8 cellular contexts compared by ENCODE assay signal in the genomic region with DNA sequence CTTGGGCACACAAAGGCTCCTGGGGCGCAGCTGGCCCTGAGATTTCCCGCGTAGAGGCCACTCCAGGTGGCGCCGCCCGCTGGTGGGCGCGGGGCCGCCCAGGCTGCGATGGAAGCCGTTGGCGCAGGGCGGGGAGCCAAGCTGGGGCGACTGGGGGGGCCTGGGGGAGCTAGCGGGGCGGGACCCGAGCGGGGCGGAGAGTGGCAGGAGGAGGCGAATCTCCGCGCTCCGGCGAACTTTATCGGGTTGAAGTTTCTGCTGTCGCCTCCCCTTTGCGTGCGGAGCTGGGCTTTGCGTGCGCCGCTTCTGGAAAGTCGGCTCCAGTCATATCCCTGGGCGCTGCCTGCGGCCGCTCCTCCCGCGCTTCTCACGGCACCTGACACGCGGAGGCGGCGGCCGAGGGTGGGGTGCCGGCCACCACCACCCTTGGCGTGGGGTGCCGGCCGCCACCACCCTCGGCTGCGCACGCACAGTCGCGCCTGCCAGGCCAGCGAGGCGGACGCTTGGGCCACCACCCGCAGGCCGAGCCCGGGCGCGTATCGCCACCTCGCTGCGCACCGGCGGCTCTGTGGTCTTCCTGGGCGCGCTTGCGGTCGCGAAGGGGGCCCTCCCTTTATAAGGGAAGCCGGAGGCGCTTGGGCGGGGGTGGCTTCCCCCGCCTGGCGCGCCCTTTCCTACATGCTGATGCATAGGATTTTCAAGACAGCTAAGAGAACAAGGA. TPM values are rescaled to one million over a fixed set of nuclear protein-coding genes. Genes with fewer than 3 reads are reported as not detected.
DNase-seq lines count a peak whose midpoint lies in the region; ATAC-seq, FAIRE-seq and TF ChIP-seq lines count a peak whose summit lies in the region.

No MANE protein-coding gene starts in this region.

- WGBS in smooth muscle cell (ENCODE audit: low lambda C conversion rate) = 1% methylated on average over 59 of the region's 76 CpGs

- H3K4me3 ChIP-seq in astrocyte (ENCODE audit: insufficient read depth, low read depth, low read length) (peak overlapping the region; percentile 47), iPS-20b (ENCODE audit: low read length) (peak overlapping the region; percentile 54; the same call in 1 of the 2 replicates), smooth muscle cell (peak overlapping the region; percentile 53)

- H3K9me3 ChIP-seq in astrocyte (ENCODE audit: insufficient read depth, low read depth, low read length) (no peaks in the 10 kb centered on the region), iPS-20b (ENCODE audit: insufficient read depth, low read depth, low read length) (peaks cover 3% of the 10 kb centered on the region; the same call in 1 of the 2 replicates), smooth muscle cell (replicated peaks; ENCODE audit: low read depth) (no peaks in the 10 kb centered on the region)

- H3K36me3 Mint-ChIP-seq in CD14-positive monocyte (peaks cover 29 to 32% of the 10 kb centered on the region in 2 donors), astrocyte (ENCODE audit: low read depth, unreplicated experiment) (peaks cover 2% of the 10 kb centered on the region)

- peaks cover 65% of the 10 kb centered on the region for H3K4me1 Mint-ChIP-seq in CD14-positive monocyte
- H3K4me1 Mint-ChIP-seq in astrocyte (ENCODE audit: low read depth, unreplicated experiment) = peaks cover 5% of the 10 kb centered on the region

- H3K4me2 ChIP-seq in astrocyte (ENCODE audit: low read length) (peak overlapping the region; percentile 89), smooth muscle cell (peak overlapping the region; percentile 84)

- H3K9ac ChIP-seq in astrocyte (ENCODE audit: low read length) (peak overlapping the region; percentile 86), iPS-20b (ENCODE audit: low read depth, low read length) (peak overlapping the region; percentile 56; the same call in 1 of the 2 replicates), smooth muscle cell (ENCODE audit: low read depth) (peak overlapping the region; percentile 86)

- peak overlapping the region; percentile 94 to 98 for H3K4me3 Mint-ChIP-seq in CD14-positive monocyte
- peak overlapping the region; percentile 83 for H3K4me3 Mint-ChIP-seq in astrocyte (ENCODE audit: unreplicated experiment)

- H3K4me1 ChIP-seq in astrocyte (ENCODE audit: insufficient read depth, low read length) (peaks cover 9% of the 10 kb centered on the region), iPS-20b (ENCODE audit: insufficient read depth, low read length) (peaks cover 27% of the 10 kb centered on the region), smooth muscle cell (ENCODE audit: low read depth) (peaks cover 12% of the 10 kb centered on the region)

- H3K27me3 Mint-ChIP-seq in CD14-positive monocyte (ENCODE audit: low read depth in 3 of 3) = peaks cover 35 to 48% (median 46%) of the 10 kb centered on the region in 3 donors
- peaks cover 41% of the 10 kb centered on the region for H3K27me3 Mint-ChIP-seq in astrocyte (ENCODE audit: low read depth, unreplicated experiment)

- H3K27me3 ChIP-seq in astrocyte (ENCODE audit: insufficient read depth, low read length) (peaks cover 36% of the 10 kb centered on the region), iPS-20b (ENCODE audit: insufficient read depth, low read length) (peaks cover 76% of the 10 kb centered on the region), smooth muscle cell (ENCODE audit: low read depth) (peaks cover 38% of the 10 kb centered on the region)

- peaks cover 10% of the 10 kb centered on the region for H3F3A ChIP-seq in smooth muscle cell (ENCODE audit: low read depth)

- H3K27ac ChIP-seq in astrocyte (ENCODE audit: low read depth, low read length) = peak overlapping the region; percentile 70
- H3K27ac ChIP-seq in iPS-20b (ENCODE audit: low read length) = no peak overlapping the region
- H3K27ac ChIP-seq in smooth muscle cell (ENCODE audit: low read depth) = peak overlapping the region; percentile 91

- TF ChIP-seq CTCF in CD14-positive monocyte (IDR thresholded peaks at IDR 0.05) (peak; percentile 46), astrocyte (IDR thresholded peaks at IDR 0.05; ENCODE audit: insufficient read depth, low read depth, low read length) (no peak), smooth muscle cell (IDR thresholded peaks at IDR 0.05; ENCODE audit: borderline replicate concordance, insufficient read depth, poor library complexity, severe bottlenecking) (peak; percentile 37)

- no peaks in the 10 kb centered on the region for H3K36me3 ChIP-seq in astrocyte (ENCODE audit: insufficient read depth, low read length)
- no peaks in the 10 kb centered on the region for H3K36me3 ChIP-seq in iPS-20b (ENCODE audit: insufficient read depth, low read depth, low read length)
- no peaks in the 10 kb centered on the region for H3K36me3 ChIP-seq in smooth muscle cell (ENCODE audit: low read depth)

- H2AFZ ChIP-seq in astrocyte (ENCODE audit: low read depth, low read length) = peak overlapping the region; percentile 61
- H2AFZ ChIP-seq in smooth muscle cell (ENCODE audit: low read depth) = peak overlapping the region; percentile 6

- H3K27ac Mint-ChIP-seq in CD14-positive monocyte = peak overlapping the region; percentile 80 to 94 (median 90)
- H3K27ac Mint-ChIP-seq in astrocyte (ENCODE audit: unreplicated experiment) = peak overlapping the region; percentile 91

- H4K20me1 ChIP-seq in astrocyte (ENCODE audit: insufficient read depth, low read length) (peaks cover 8% of the 10 kb centered on the region), smooth muscle cell (ENCODE audit: low read depth) (no peaks in the 10 kb centered on the region)

- DNase-seq in CD14-positive monocyte (ENCODE audit: low spot score) = peak; percentile 64
- peak; percentile 27 for DNase-seq in GM19240 (ENCODE audit: insufficient read length, low spot score)
- peak; percentile 96 for DNase-seq in RPMI7951 (ENCODE audit: low read depth)
- peak; percentile 91 for DNase-seq in astrocyte (ENCODE audit: low read depth)
- peak; percentile 88 for DNase-seq in smooth muscle cell (lab: John Stamatoyannopoulos, UW; ENCODE audit: unreplicated experiment)
- DNase-seq in central memory CD4-positive, alpha-beta T cell = no peak

- intact Hi-C loops in CD14-positive monocyte (cut with micrococcal nuclease) = loop anchor here (5.0 kb wide), 3 partner anchors 95 to 195 kb away; no protein-coding TSS in a partner anchor

- H3K79me2 ChIP-seq in astrocyte (ENCODE audit: insufficient read depth, low read length) (peaks cover 16% of the 10 kb centered on the region), smooth muscle cell (ENCODE audit: low read depth) (peaks cover 9% of the 10 kb centered on the region)

- no peak for FAIRE-seq in astrocyte (lab: Jason Lieb, UNC)

- peaks cover 0 to 11% (median 7%) of the 10 kb centered on the region in 7 donors for H3K9me3 Mint-ChIP-seq in CD14-positive monocyte
- peaks cover 5% of the 10 kb centered on the region for H3K9me3 Mint-ChIP-seq in astrocyte (ENCODE audit: unreplicated experiment)

- ATAC-seq in HG03520 (IDR thresholded peaks at IDR 0.05; ENCODE audit: unreplicated experiment) = peak; percentile 51

RNA-seq across cellular contexts. Expression of a gene that starts 0.9 kb away (rescaled TPM):
- 100 to 1,000 TPM; 162 to 250 TPM for polyA plus RNA-seq in CD14-positive monocyte
- total RNA-seq in RPMI7951 (2014; rRNA removed; shearing (Covaris generic)) = 0.39 and 1.2 TPM in 2 replicates
- 12.9 and 20.8 TPM in 2 replicates for total RNA-seq in astrocyte
- 23.2 and 42.6 TPM in 2 replicates for total RNA-seq in smooth muscle cell
- polyA plus RNA-seq in smooth muscle cell = 29.6 and 47.7 TPM in 2 replicates
